ENCODE assay signal across 19 cellular contexts in the genomic region with DNA sequence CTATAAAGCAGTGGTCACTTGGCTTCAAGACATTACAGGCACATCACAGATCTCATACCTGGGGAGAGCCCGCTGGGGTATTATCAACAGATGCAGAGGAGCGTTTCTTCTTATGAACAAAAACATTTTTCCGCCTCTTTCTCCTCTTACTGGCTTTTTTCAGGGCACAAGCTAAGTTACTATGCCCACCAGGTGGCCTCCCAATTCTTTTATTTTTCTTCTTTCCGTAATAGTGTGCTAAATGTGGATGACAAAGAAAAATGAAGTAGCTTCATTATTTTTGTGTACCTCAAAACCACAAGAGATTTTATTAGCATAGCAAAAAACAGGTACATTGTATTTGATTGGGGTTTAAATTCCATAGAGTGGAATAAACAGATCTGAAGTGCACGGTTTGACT. TPM values are rescaled to one million over a fixed set of nuclear protein-coding genes. Genes with fewer than 3 reads are reported as not detected.
DNase-seq lines count a peak whose midpoint lies in the region; ATAC-seq and TF ChIP-seq lines count a peak whose summit lies in the region.
"Had no signal": no experiment of that assay in that cellular context is flagged by ENCODE, and none has a peak within 500 bp of the region (broad histone marks: within the 10 kb centered on the region; RNA-seq: fewer than 3 reads in every experiment).

No MANE protein-coding gene starts in this region.

- H3K27me3 ChIP-seq in H9 (ENCODE audit: insufficient read depth, low read length), result no peaks in the 10 kb centered on the region

- no peak overlapping the region for H3T11ph ChIP-seq in H9 (ENCODE audit: low read length)

- H3K9me3 Mint-ChIP-seq in H9 (no peaks in the 10 kb centered on the region), memory B cell (no peaks in the 10 kb centered on the region)
- H3K9me3 Mint-ChIP-seq in activated T-helper 1 cell treated with anti-CD3 and anti-CD28 coated beads, Interleukin-12 subunit alpha, Interleukin-12 subunit beta, Interleukin-2, Interleukin-4 antibody, amounts not matched to agents 30 ng/mL and 10 ng/mL and 1 ng/mL, durations not matched to agents 14 hours and 24 hours and 36 hours, result no peaks in the 10 kb centered on the region
- H3K9me3 Mint-ChIP-seq: CD14-positive monocyte; T-helper 1 cell treated with Interleukin-12 subunit alpha and Interleukin-12 subunit beta and Interleukin-4 antibody, amounts not matched to agents 30 μg/mL and 1 μg/mL, for 36 hours had no signal

- DNase-seq in H9, result no peak
- DNase-seq in OCI-LY7 (ENCODE audit: low spot score), result no peak
- DNase-seq in memory B cell (ENCODE audit: low spot score in 2 of 2), result no peak
- no peak for DNase-seq in activated T-helper 1 cell treated with anti-CD3 and anti-CD28 coated beads, Interleukin-12 subunit alpha, Interleukin-12 subunit beta, Interleukin-2, Interleukin-4 antibody, amounts not matched to agents 30 ng/mL and 10 ng/mL and 1 ng/mL, durations not matched to agents 14 hours and 24 hours and 36 hours (ENCODE audit: low spot score)
- no peak for DNase-seq in GM19240 (ENCODE audit: insufficient read length, low spot score)
- DNase-seq: Caco-2, GF-D8, NCI-H1105, NCI-H1694, NCI-H2107, NCI-H510A treated with DMSO at 0.1 percent for 48 hours, NCI-H774, PC-9, SIG-M5 had no signal

- POLR2A ChIA-PET in OCI-LY7 (lab: Charles Lee), result interaction anchor here (0.6 kb wide), 1 partner anchor 494 kb away, joined by 3 read pairs; no protein-coding TSS in a partner anchor

- H3K27ac Mint-ChIP-seq in H9 (no peak overlapping the region), memory B cell (peak overlapping the region; percentile 39)
- no peak overlapping the region for H3K27ac Mint-ChIP-seq in activated T-helper 1 cell treated with anti-CD3 and anti-CD28 coated beads, Interleukin-12 subunit alpha, Interleukin-12 subunit beta, Interleukin-2, Interleukin-4 antibody, amounts not matched to agents 30 ng/mL and 10 ng/mL and 1 ng/mL, durations not matched to agents 14 hours and 24 hours and 36 hours
- H3K27ac Mint-ChIP-seq: CD14-positive monocyte; T-helper 1 cell treated with Interleukin-12 subunit alpha and Interleukin-12 subunit beta and Interleukin-4 antibody, amounts not matched to agents 30 μg/mL and 1 μg/mL, for 36 hours had no signal

- H3K4ac ChIP-seq in H9 (ENCODE audit: low read depth, low read length), result no peak overlapping the region

- no peak overlapping the region for H3K56ac ChIP-seq in H9 (ENCODE audit: insufficient read length, low read depth, low read length)

- no peaks in the 10 kb centered on the region for H3K9me3 ChIP-seq in H9 (ENCODE audit: control insufficient read depth, low read depth, low read length)
- no peaks in the 10 kb centered on the region for H3K9me3 ChIP-seq in OCI-LY7 (ENCODE audit: low read length)
- H3K9me3 ChIP-seq: Caco-2 had no signal

- H2AFZ ChIP-seq in H9 (ENCODE audit: low read length) (no peak overlapping the region), OCI-LY7 (ENCODE audit: low read length) (no peak overlapping the region)
- H2AFZ ChIP-seq: PC-9 had no signal

- no peak overlapping the region for H2BK20ac ChIP-seq in H9 (ENCODE audit: low read depth, low read length, poor library complexity, severe bottlenecking)

- H4K8ac ChIP-seq in H9 (replicated peaks; ENCODE audit: insufficient read length, low read depth, low read length), result no peak overlapping the region

- no peak overlapping the region for H3K23ac ChIP-seq in H9 (ENCODE audit: insufficient read length, low read depth, low read length)

- H2BK12ac ChIP-seq in H9 (ENCODE audit: insufficient read length, low read depth, low read length), result no peak overlapping the region

- H3K79me2 ChIP-seq in H9 (ENCODE audit: insufficient read depth, low read length) (no peaks in the 10 kb centered on the region), OCI-LY7 (ENCODE audit: insufficient read depth, low read depth, low read length) (no peaks in the 10 kb centered on the region)

- H3K9me2 ChIP-seq in OCI-LY7 (ENCODE audit: insufficient read depth, low read length), result no peaks in the 10 kb centered on the region

- no peaks in the 10 kb centered on the region for H3K79me1 ChIP-seq in H9 (ENCODE audit: insufficient read depth, low read depth, low read length, poor library complexity, severe bottlenecking)

- intact Hi-C loops in OCI-LY7 (cut with micrococcal nuclease; ENCODE audit: unreplicated experiment), result loop anchor here (2.0 kb wide), 1 partner anchor 165 kb away; no protein-coding TSS in a partner anchor
- intact Hi-C loops in activated T-helper 1 cell treated with anti-CD3 and anti-CD28 coated beads, Interleukin-12 subunit alpha, Interleukin-12 subunit beta, Interleukin-2, Interleukin-4 antibody, amounts not matched to agents 30 ng/mL and 10 ng/mL and 1 ng/mL, durations not matched to agents 14 hours and 24 hours and 36 hours (cut with micrococcal nuclease), result no loop called here

- ATAC-seq in memory B cell (ENCODE audit: low read depth) (no peak), HG03378 (IDR thresholded peaks at IDR 0.05; ENCODE audit: unreplicated experiment) (no peak)

- no peaks in the 10 kb centered on the region for H3K23me2 ChIP-seq in H9 (ENCODE audit: insufficient read length, low read depth, low read length, poor library complexity, severe bottlenecking)

- no CpG with 5 or more reads among the region's 5 CpGs for WGBS in H9 (ENCODE audit: extremely low coverage, insufficient read length, low lambda C conversion rate)

- no peak overlapping the region for H3K9ac ChIP-seq in H9 (ENCODE audit: extremely low read depth, insufficient read length, low read length)

- no peak overlapping the region for H3K18ac ChIP-seq in H9 (ENCODE audit: insufficient read length, low read depth, low read length)

- H2BK15ac ChIP-seq in H9 (ENCODE audit: low read depth, low read length), result no peak overlapping the region

- no peak overlapping the region for H2BK5ac ChIP-seq in H9 (ENCODE audit: insufficient read length, low read length)

- H3K4me3 ChIP-seq in OCI-LY7 (ENCODE audit: low read depth, low read length, poor library complexity, severe bottlenecking), result no peak overlapping the region
- H3K4me3 ChIP-seq: PC-9 had no signal

- no peaks in the 10 kb centered on the region for H3K36me3 ChIP-seq in OCI-LY7 (ENCODE audit: insufficient read depth, low read length)

- H3K27ac ChIP-seq in C4-2B (no peak overlapping the region), H9 (ENCODE audit: insufficient read length, low read depth, low read length) (no peak overlapping the region), OCI-LY7 (ENCODE audit: low read depth, low read length, poor library complexity, severe bottlenecking) (no peak overlapping the region)
- H3K27ac ChIP-seq: PC-9, RWPE1 had no signal

- no peak overlapping the region for H2BK120ac ChIP-seq in H9 (ENCODE audit: low read depth, low read length, poor library complexity, severe bottlenecking)

- H4K20me1 ChIP-seq in H9 (ENCODE audit: control insufficient read depth, insufficient read depth, insufficient read length) (no peaks in the 10 kb centered on the region), OCI-LY7 (ENCODE audit: insufficient read depth, low read length) (no peaks in the 10 kb centered on the region)

- no peak overlapping the region for H2AK5ac ChIP-seq in H9 (ENCODE audit: insufficient read length, low read length)

- no peak overlapping the region for H3K14ac ChIP-seq in H9 (ENCODE audit: insufficient read depth, low read length)

- no TSS peak for BruUV-seq in OCI-LY7 (replicated peaks; lab: Mats Ljungman, UMichigan)

- H3K27me3 Mint-ChIP-seq in H9 (ENCODE audit: low read depth) (no peaks in the 10 kb centered on the region), memory B cell (no peaks in the 10 kb centered on the region)
- H3K27me3 Mint-ChIP-seq in activated T-helper 1 cell treated with anti-CD3 and anti-CD28 coated beads, Interleukin-12 subunit alpha, Interleukin-12 subunit beta, Interleukin-2, Interleukin-4 antibody, amounts not matched to agents 30 ng/mL and 10 ng/mL and 1 ng/mL, durations not matched to agents 14 hours and 24 hours and 36 hours (ENCODE audit: insufficient read depth), result no peaks in the 10 kb centered on the region

- H4K91ac ChIP-seq in H9 (ENCODE audit: insufficient read length, low read depth, low read length), result no peak overlapping the region

- H3K4me1 ChIP-seq in H9 (ENCODE audit: insufficient read depth, low read length) (no peaks in the 10 kb centered on the region), OCI-LY7 (ENCODE audit: insufficient read depth, low read length, poor library complexity, severe bottlenecking) (no peaks in the 10 kb centered on the region)
- H3K4me1 ChIP-seq: Caco-2 had no signal

- TF ChIP-seq CTCF in C4-2B (conservative IDR thresholded peaks at IDR 0.05), result peak; percentile 15; the same call in 1 of the 2 replicates
- TF ChIP-seq CTCF in H9 (conservative IDR thresholded peaks at IDR 0.05), result peak; percentile 14; the same call in 1 of the 3 replicates
- TF ChIP-seq CTCF in OCI-LY7 (conservative IDR thresholded peaks at IDR 0.05; ENCODE audit: low read length), result peak; percentile 61

- H3K4me2 ChIP-seq in H9 (ENCODE audit: insufficient read depth, insufficient read length, low read length), result no peak overlapping the region
- no peak overlapping the region for H3K4me2 ChIP-seq in OCI-LY7 (ENCODE audit: low read length)
- H3K4me2 ChIP-seq: PC-9 had no signal

- H3K36me3 Mint-ChIP-seq in H9 (ENCODE audit: insufficient read depth in 1 of 3, low read depth in 3 of 3) (peaks cover 0 to 17% (median 13%) of the 10 kb centered on the region in 3 experiments; a peak in 5 of 7 replicates), memory B cell (peaks cover 20% of the 10 kb centered on the region)
- H3K36me3 Mint-ChIP-seq in activated T-helper 1 cell treated with anti-CD3 and anti-CD28 coated beads, Interleukin-12 subunit alpha, Interleukin-12 subunit beta, Interleukin-2, Interleukin-4 antibody, amounts not matched to agents 30 ng/mL and 10 ng/mL and 1 ng/mL, durations not matched to agents 14 hours and 24 hours and 36 hours (ENCODE audit: low read depth), result peaks cover 36% of the 10 kb centered on the region

- no peak overlapping the region for H3K4me3 Mint-ChIP-seq in H9
- H3K4me3 Mint-ChIP-seq in memory B cell, result no peak overlapping the region
- H3K4me3 Mint-ChIP-seq in activated T-helper 1 cell treated with anti-CD3 and anti-CD28 coated beads, Interleukin-12 subunit alpha, Interleukin-12 subunit beta, Interleukin-2, Interleukin-4 antibody, amounts not matched to agents 30 ng/mL and 10 ng/mL and 1 ng/mL, durations not matched to agents 14 hours and 24 hours and 36 hours, result no peak overlapping the region
- H3K4me3 Mint-ChIP-seq: CD14-positive monocyte; T-helper 1 cell treated with Interleukin-12 subunit alpha and Interleukin-12 subunit beta and Interleukin-4 antibody, amounts not matched to agents 30 μg/mL and 1 μg/mL, for 36 hours had no signal

- H3K4me1 Mint-ChIP-seq in H9 (no peaks in the 10 kb centered on the region), memory B cell (no peaks in the 10 kb centered on the region)
- peaks cover 4% of the 10 kb centered on the region for H3K4me1 Mint-ChIP-seq in activated T-helper 1 cell treated with anti-CD3 and anti-CD28 coated beads, Interleukin-12 subunit alpha, Interleukin-12 subunit beta, Interleukin-2, Interleukin-4 antibody, amounts not matched to agents 30 ng/mL and 10 ng/mL and 1 ng/mL, durations not matched to agents 14 hours and 24 hours and 36 hours (ENCODE audit: low read depth)
- H3K4me1 Mint-ChIP-seq: CD14-positive monocyte had no signal

- H4K5ac ChIP-seq in H9 (ENCODE audit: insufficient read length, low read depth, low read length), result no peak overlapping the region

- CTCF ChIA-PET in OCI-LY7 (lab: Charles Lee; ENCODE audit: unreplicated experiment), result no interaction called here

RNA-seq across cellular contexts. Expression of gene STIMATE, which starts 10.1 kb away (rescaled TPM):
- 23.8 and 25.6 TPM in 2 replicates for total RNA-seq in H9 (2021)
- total RNA-seq in OCI-LY7 (2014; rRNA removed; shearing (Covaris generic)), result 8.1 and 18.1 TPM in 2 replicates
- total RNA-seq in OCI-LY7 (2022), result 19.0 and 24.6 TPM in 2 replicates
- 19.8 and 20.1 TPM in 2 replicates for total RNA-seq in activated T-helper 1 cell treated with anti-CD3 and anti-CD28 coated beads, Interleukin-12 subunit alpha, Interleukin-12 subunit beta, Interleukin-2, Interleukin-4 antibody, amounts not matched to agents 30 ng/mL and 10 ng/mL and 1 ng/mL, durations not matched to agents 14 hours and 24 hours and 36 hours
